In the genomic region with DNA sequence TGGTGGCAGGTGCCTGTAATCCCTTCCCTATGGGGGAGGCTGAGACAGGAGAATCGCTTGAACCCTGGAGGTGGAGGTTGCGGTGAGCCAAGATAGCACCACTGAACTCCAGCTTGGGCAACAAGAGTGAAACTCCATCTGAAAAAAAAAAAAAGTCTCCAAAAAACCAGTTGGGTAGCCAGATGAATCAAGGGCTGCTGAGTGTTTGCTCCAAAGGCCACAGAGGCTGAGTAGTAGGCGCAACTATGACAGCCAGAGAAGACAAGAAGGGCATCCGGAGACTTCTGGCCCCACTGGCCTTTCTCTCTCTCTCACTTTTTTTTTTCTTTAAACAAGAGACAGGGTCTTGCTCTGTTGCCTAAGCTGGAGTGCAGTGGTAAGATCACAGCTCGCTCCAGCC, we compare ENCODE assay signal across 17 cellular contexts.
DNase-seq lines count a peak whose midpoint lies in the region; ATAC-seq and TF ChIP-seq lines count a peak whose summit lies in the region.
"Had no signal": no experiment of that assay in that cellular context is flagged by ENCODE, and none has a peak within 500 bp of the region (broad histone marks: within the 10 kb centered on the region; RNA-seq: fewer than 3 reads in every experiment).

No MANE protein-coding gene starts in this region.

- H3K23ac ChIP-seq in neuronal stem cell (ENCODE audit: low read depth, low read length, poor library complexity) = no peak overlapping the region

- H4K91ac ChIP-seq in neuronal stem cell (ENCODE audit: low read depth, low read length, poor library complexity) = no peak overlapping the region

- BruUV-seq in PC-3 (replicated peaks; lab: Mats Ljungman, UMichigan) = no TSS peak

- 93 to 94% methylated on average over 3 to 5 of the region's 5 CpGs for WGBS in endodermal cell (ENCODE audit: insufficient coverage in 1 of 2, insufficient read length in 1 of 2), 2 experiments
- WGBS in neuronal stem cell (ENCODE audit: extremely low coverage in 2 of 2, insufficient read length in 2 of 2, insufficient replicate concordance in 1 of 2), 2 donors = no CpG with 5 or more reads among the region's 5 CpGs

- ATAC-seq in GM18511 (IDR thresholded peaks at IDR 0.05; ENCODE audit: unreplicated experiment) = no peak
- no peak for ATAC-seq in PC-3

- peak overlapping the region; percentile 54 for H3K4me2 ChIP-seq in BLaER1
- H3K4me2 ChIP-seq in OCI-LY1 (ENCODE audit: low read length) = peak overlapping the region; percentile 59; the same call in 1 of the 2 replicates
- no peak overlapping the region for H3K4me2 ChIP-seq in neuronal stem cell (ENCODE audit: insufficient read depth, low read length, poor library complexity, severe bottlenecking)
- no peak overlapping the region for H3K4me2 ChIP-seq in PC-3 (ENCODE audit: low read length)

- no peaks in the 10 kb centered on the region for H3K79me1 ChIP-seq in neuronal stem cell (ENCODE audit: low read depth, low read length)

- DNase-seq in endodermal cell (no peak), neuronal stem cell (ENCODE audit: low spot score) (no peak), PC-3 (no peak), glomerular visceral epithelial cell (ENCODE audit: extremely low spot score) (no peak), NCI-H510A (lab: John Stamatoyannopoulos, UW) (no peak)
- DNase-seq: CD4-positive, alpha-beta T cell; DMS53; HCEC 1CT; KBM-7; MV-4-11; NCI-H1417; NCI-H187 treated with DMSO at 0.1 percent for 48 hours; NCI-H446; NK-92 treated with Interleukin-12 subunit alpha and Interleukin-12 subunit beta, amount 100 ng/mL, for 24 hours had no signal

- H2BK15ac ChIP-seq in neuronal stem cell (ENCODE audit: low read length) = no peak overlapping the region

- H2AFZ ChIP-seq in OCI-LY1 (ENCODE audit: low read length) (no peak overlapping the region), neuronal stem cell (ENCODE audit: low read length) (no peak overlapping the region), PC-3 (ENCODE audit: low read length) (no peak overlapping the region)

- no peak for TF ChIP-seq CTCF in OCI-LY1 (IDR thresholded peaks at IDR 0.05; ENCODE audit: low read length)
- no peak for TF ChIP-seq CTCF in endodermal cell (conservative IDR thresholded peaks at IDR 0.05)
- TF ChIP-seq CTCF in PC-3 (conservative IDR thresholded peaks at IDR 0.05; ENCODE audit: low read depth, low read length) = no peak

- POLR2A ChIA-PET in PC-3 (lab: Charles Lee; ENCODE audit: unreplicated experiment) = no interaction called here

- H2BK120ac ChIP-seq in neuronal stem cell (ENCODE audit: low read depth, low read length) = no peak overlapping the region

- no peak overlapping the region for H3K9ac ChIP-seq in BLaER1
- no peak overlapping the region for H3K9ac ChIP-seq in OCI-LY1 (ENCODE audit: low read length)
- no peak overlapping the region for H3K9ac ChIP-seq in endodermal cell (ENCODE audit: extremely low read depth, low read length, poor library complexity, severe bottlenecking)
- no peak overlapping the region for H3K9ac ChIP-seq in neuronal stem cell (ENCODE audit: low read depth, low read length, poor library complexity)
- no peak overlapping the region for H3K9ac ChIP-seq in PC-3 (ENCODE audit: low read length)

- intact Hi-C loops in PC-3 (cut with micrococcal nuclease) = no loop called here

- no peak overlapping the region for H4K8ac ChIP-seq in neuronal stem cell (ENCODE audit: low read depth, low read length)

- no peaks in the 10 kb centered on the region for H3K36me3 Mint-ChIP-seq in endodermal cell (ENCODE audit: low read depth)

- no peaks in the 10 kb centered on the region for H3K9me3 Mint-ChIP-seq in endodermal cell
- H3K9me3 Mint-ChIP-seq: CD4-positive, alpha-beta T cell had no signal

- H3F3A ChIP-seq in OCI-LY1 (ENCODE audit: insufficient read depth, low read length) = no peaks in the 10 kb centered on the region
- no peaks in the 10 kb centered on the region for H3F3A ChIP-seq in PC-3 (ENCODE audit: low read length, unreplicated experiment)

- H3K9me3 ChIP-seq in BLaER1 = no peaks in the 10 kb centered on the region
- H3K9me3 ChIP-seq in OCI-LY1 (ENCODE audit: low read length) = no peaks in the 10 kb centered on the region
- peaks cover 5% of the 10 kb centered on the region for H3K9me3 ChIP-seq in endodermal cell (ENCODE audit: control insufficient read depth, low read length)
- no peaks in the 10 kb centered on the region for H3K9me3 ChIP-seq in neuronal stem cell (replicated peaks in 1 of 2; ENCODE audit: control insufficient read depth in 2 of 2, insufficient read depth in 1 of 2, low read depth in 1 of 2, low read length in 2 of 2)
- H3K9me3 ChIP-seq in PC-3 (ENCODE audit: low read length) = no peaks in the 10 kb centered on the region

- H3K14ac ChIP-seq in neuronal stem cell (ENCODE audit: low read length) = no peak overlapping the region

- peaks cover 21% of the 10 kb centered on the region for H3K4me1 Mint-ChIP-seq in endodermal cell

- H2AK5ac ChIP-seq in neuronal stem cell (ENCODE audit: low read depth, low read length) = no peak overlapping the region

- H2BK12ac ChIP-seq in neuronal stem cell (ENCODE audit: low read length) = no peak overlapping the region

- H3K4me3 ChIP-seq in BLaER1 (no peak overlapping the region), OCI-LY1 (ENCODE audit: low read depth, low read length, poor library complexity, severe bottlenecking) (no peak overlapping the region), endodermal cell (ENCODE audit: low read length) (no peak overlapping the region), neuronal stem cell (ENCODE audit: low read length in 2 of 2) (no peak overlapping the region), PC-3 (ENCODE audit: low read length) (no peak overlapping the region)

- H3K4me1 ChIP-seq in BLaER1 (peaks cover 10% of the 10 kb centered on the region), OCI-LY1 (ENCODE audit: insufficient read depth, low read length, severe bottlenecking) (peaks cover 28% of the 10 kb centered on the region), endodermal cell (ENCODE audit: control insufficient read depth, insufficient read depth, low read length) (peaks cover 12% of the 10 kb centered on the region), neuronal stem cell (ENCODE audit: control insufficient read depth in 2 of 2, insufficient read depth in 1 of 2, low read depth in 1 of 2, low read length in 2 of 2) (peaks cover 0 to 17% of the 10 kb centered on the region in 2 donors), PC-3 (ENCODE audit: insufficient read depth, low read length) (peaks cover 32% of the 10 kb centered on the region)

- H3K27ac Mint-ChIP-seq in endodermal cell = peak overlapping the region; percentile 80
- H3K27ac Mint-ChIP-seq: CD4-positive, alpha-beta T cell had no signal

- H4K20me1 ChIP-seq in BLaER1 = no peaks in the 10 kb centered on the region
- no peaks in the 10 kb centered on the region for H4K20me1 ChIP-seq in OCI-LY1 (ENCODE audit: insufficient read depth, low read length)
- H4K20me1 ChIP-seq in PC-3 (ENCODE audit: low read length) = no peaks in the 10 kb centered on the region

- no peaks in the 10 kb centered on the region for H3K9me2 ChIP-seq in OCI-LY1 (ENCODE audit: low read depth, low read length)
- H3K9me2 ChIP-seq in PC-3 (replicated peaks; ENCODE audit: low read length) = no peaks in the 10 kb centered on the region

- H3K27me3 ChIP-seq in BLaER1 = no peaks in the 10 kb centered on the region
- H3K27me3 ChIP-seq in OCI-LY1 (ENCODE audit: insufficient read depth, low read length) = no peaks in the 10 kb centered on the region; the same call in 1 of the 2 replicates
- H3K27me3 ChIP-seq in endodermal cell (ENCODE audit: control insufficient read depth, insufficient read depth, low read length, poor library complexity, severe bottlenecking) = no peaks in the 10 kb centered on the region
- peaks cover 0 to 17% (median 0%) of the 10 kb centered on the region in 3 experiments for H3K27me3 ChIP-seq in neuronal stem cell (ENCODE audit: control insufficient read depth in 3 of 3, insufficient read depth in 3 of 3, low read depth in 1 of 3, low read length in 3 of 3)
- no peaks in the 10 kb centered on the region for H3K27me3 ChIP-seq in PC-3 (ENCODE audit: low read length)

- H3K4ac ChIP-seq in neuronal stem cell (ENCODE audit: low read length) = no peak overlapping the region

- H3K27ac ChIP-seq in BLaER1 = no peak overlapping the region
- H3K27ac ChIP-seq in OCI-LY1 (ENCODE audit: low read depth, low read length, poor library complexity, severe bottlenecking) = peak overlapping the region; percentile 87
- no peak overlapping the region for H3K27ac ChIP-seq in endodermal cell (ENCODE audit: low read depth, low read length)
- no peak overlapping the region for H3K27ac ChIP-seq in neuronal stem cell (replicated peaks; ENCODE audit: low read length)
- H3K27ac ChIP-seq in PC-3 (ENCODE audit: low read length) = no peak overlapping the region

- no peak overlapping the region for H3K4me3 Mint-ChIP-seq in endodermal cell
- H3K4me3 Mint-ChIP-seq: CD4-positive, alpha-beta T cell had no signal

- H2BK5ac ChIP-seq in neuronal stem cell (ENCODE audit: low read length) = peak overlapping the region; percentile 35

- no peaks in the 10 kb centered on the region for H3K27me3 Mint-ChIP-seq in endodermal cell (ENCODE audit: insufficient read depth)

- H3K79me2 ChIP-seq in OCI-LY1 (ENCODE audit: insufficient read depth, low read length) = no peaks in the 10 kb centered on the region
- H3K79me2 ChIP-seq in PC-3 (ENCODE audit: low read length) = no peaks in the 10 kb centered on the region

- H3K36me3 ChIP-seq in BLaER1 (no peaks in the 10 kb centered on the region), OCI-LY1 (ENCODE audit: insufficient read depth, low read length) (no peaks in the 10 kb centered on the region), endodermal cell (ENCODE audit: control insufficient read depth, insufficient read depth, low read length) (no peaks in the 10 kb centered on the region), neuronal stem cell (replicated peaks in 1 of 2; ENCODE audit: control insufficient read depth in 2 of 2, insufficient read depth in 2 of 2, low read length in 2 of 2) (no peaks in the 10 kb centered on the region), PC-3 (ENCODE audit: low read depth, low read length) (no peaks in the 10 kb centered on the region)

- CTCF ChIA-PET in PC-3 (lab: Charles Lee) = no interaction called here

- H3K18ac ChIP-seq in neuronal stem cell (ENCODE audit: low read length) = no peak overlapping the region

Comparison
In these comparisons a context has a peak if more than half of its experiments do, and no peak if none do; other contexts are left out.
1. H3K4me2 ChIP-seq: peak in BLaER1 (single experiment) and OCI-LY1 (single experiment); none in neuronal stem cell (single experiment) and PC-3 (single experiment).